ENCODE assay signal across 23 cellular contexts in genomic region chr13:30809787-30810186, GRCh38.
"Had no signal": no experiment of that assay in that cellular context is flagged by ENCODE, and none has a peak within 500 bp of the region (broad histone marks: within the 10 kb centered on the region; RNA-seq: fewer than 3 reads in every experiment).

No MANE protein-coding gene starts in this region.

- H3K27me3 ChIP-seq: esophagus muscularis mucosa, heart right ventricle, right atrium auricular region, thyroid gland had no signal

- H3K4me2 ChIP-seq: SK-N-SH had no signal

- H3K27ac ChIP-seq: esophagus muscularis mucosa, heart right ventricle, right atrium auricular region, thyroid gland had no signal

- H3K9me3 Mint-ChIP-seq: activated CD4-positive, alpha-beta memory T cell treated with anti-CD3 and anti-CD28 coated beads, Interleukin-2, amount 10 ng/mL, durations not matched to agents 7 days and 5 days; activated naive CD8-positive, alpha-beta T cell treated with anti-CD3 and anti-CD28 coated beads, Interleukin-2, amount 50 U/mL, for 24 hours; activated T-cell treated with anti-CD3 and anti-CD28 coated beads, Interleukin-2, amount 50 U/mL, for 24 hours; activated T-helper 2 cell treated with anti-CD3 and anti-CD28 coated beads, Interferon-gamma antibody, Interleukin-2, Interleukin-4, amounts not matched to agents 10 μg/mL and 5 μg/mL and 100 μg/mL, durations not matched to agents 14 hours and 24 hours and 36 hours; nephron had no signal

- DNase-seq: activated CD4-positive, alpha-beta memory T cell treated with anti-CD3 and anti-CD28 coated beads, Interleukin-2, amount 10 ng/mL, durations not matched to agents 7 days and 5 days; activated CD4-positive, alpha-beta T cell treated with anti-CD3 and anti-CD28 coated beads for 48 hours; activated CD4-positive, CD25-positive, alpha-beta regulatory T cell; activated CD8-positive, alpha-beta memory T cell treated with anti-CD3 and anti-CD28 coated beads, Interleukin-2, amount 10 ng/mL, durations not matched to agents 7 days and 5 days; activated naive CD4-positive, alpha-beta T cell treated with Interleukin-2 at 50 U/mL for 16 hours; activated naive CD8-positive, alpha-beta T cell treated with anti-CD3 and anti-CD28 coated beads, Interleukin-2, amount 50 U/mL, for 24 hours; activated T-cell treated with anti-CD3 and anti-CD28 coated beads, Interleukin-2, amount 50 U/mL, for 24 hours; anterior cingulate cortex; cortex of kidney; heart right ventricle; occipital lobe; posterior cingulate gyrus; stimulated activated CD4-positive, alpha-beta T cell treated with anti-CD3 and anti-CD28 coated beads, Interleukin-4, amount 100 ng/mL, for 4 hours; stimulated activated naive B cell treated with anti-CD40 and anti-IgM and Interleukin-4, amounts not matched to agents 10 μg/mL and 1 μg/mL and 100 μg/mL, for 72 hours; T-cell; T-helper 9 cell had no signal

- H3K4me3 ChIP-seq: esophagus muscularis mucosa, heart right ventricle, right atrium auricular region, thyroid gland had no signal

- H3K36me3 Mint-ChIP-seq: stimulated activated naive B cell treated with anti-CD40 and anti-IgM and Interleukin-4, amounts not matched to agents 10 μg/mL and 1 μg/mL and 100 μg/mL, for 72 hours; T-cell had no signal

- H3K27ac Mint-ChIP-seq: activated CD4-positive, alpha-beta memory T cell treated with anti-CD3 and anti-CD28 coated beads, Interleukin-2, amount 10 ng/mL, durations not matched to agents 7 days and 5 days; activated CD8-positive, alpha-beta memory T cell treated with anti-CD3 and anti-CD28 coated beads, Interleukin-2, amount 10 ng/mL, durations not matched to agents 7 days and 5 days; activated naive CD8-positive, alpha-beta T cell treated with anti-CD3 and anti-CD28 coated beads, Interleukin-2, amount 50 U/mL, for 24 hours; activated T-cell treated with anti-CD3 and anti-CD28 coated beads, Interleukin-2, amount 50 U/mL, for 24 hours; activated T-helper 2 cell treated with anti-CD3 and anti-CD28 coated beads, Interferon-gamma antibody, Interleukin-2, Interleukin-4, amounts not matched to agents 10 μg/mL and 5 μg/mL and 100 μg/mL, durations not matched to agents 14 hours and 24 hours and 36 hours; nephron; stimulated activated naive B cell treated with anti-CD40 and anti-IgM and Interleukin-4, amounts not matched to agents 10 μg/mL and 1 μg/mL and 100 μg/mL, for 72 hours; T-cell had no signal

- H3K4me1 ChIP-seq: thyroid gland had no signal

- H3K27me3 Mint-ChIP-seq: activated CD8-positive, alpha-beta memory T cell treated with anti-CD3 and anti-CD28 coated beads, Interleukin-2, amount 10 ng/mL, durations not matched to agents 7 days and 5 days; activated naive CD8-positive, alpha-beta T cell treated with anti-CD3 and anti-CD28 coated beads, Interleukin-2, amount 50 U/mL, for 24 hours; activated T-cell treated with anti-CD3 and anti-CD28 coated beads, Interleukin-2, amount 50 U/mL, for 24 hours; stimulated activated naive B cell treated with anti-CD40 and anti-IgM and Interleukin-4, amounts not matched to agents 10 μg/mL and 1 μg/mL and 100 μg/mL, for 72 hours; T-cell had no signal

- H3K9ac ChIP-seq: SK-N-SH had no signal

- H3K9me3 ChIP-seq: esophagus muscularis mucosa, heart right ventricle, right atrium auricular region, SK-N-SH, thyroid gland had no signal

- H3K4me3 Mint-ChIP-seq: activated CD4-positive, alpha-beta memory T cell treated with anti-CD3 and anti-CD28 coated beads, Interleukin-2, amount 10 ng/mL, durations not matched to agents 7 days and 5 days; activated CD8-positive, alpha-beta memory T cell treated with anti-CD3 and anti-CD28 coated beads, Interleukin-2, amount 10 ng/mL, durations not matched to agents 7 days and 5 days; activated naive CD8-positive, alpha-beta T cell treated with anti-CD3 and anti-CD28 coated beads, Interleukin-2, amount 50 U/mL, for 24 hours; activated T-cell treated with anti-CD3 and anti-CD28 coated beads, Interleukin-2, amount 50 U/mL, for 24 hours; nephron; stimulated activated naive B cell treated with anti-CD40 and anti-IgM and Interleukin-4, amounts not matched to agents 10 μg/mL and 1 μg/mL and 100 μg/mL, for 72 hours; T-cell had no signal

- ATAC-seq: activated CD8-positive, alpha-beta memory T cell treated with anti-CD3 and anti-CD28 coated beads, Interleukin-2, amount 10 ng/mL, durations not matched to agents 7 days and 5 days; activated naive CD8-positive, alpha-beta T cell treated with anti-CD3 and anti-CD28 coated beads, Interleukin-2, amount 50 U/mL, for 24 hours; stimulated activated naive B cell treated with anti-CD40 and anti-IgM and Interleukin-4, amounts not matched to agents 10 μg/mL and 1 μg/mL and 100 μg/mL, for 72 hours; T-cell had no signal

- H3K36me3 ChIP-seq: esophagus muscularis mucosa, heart right ventricle, right atrium auricular region, thyroid gland had no signal

- FAIRE-seq: endometrium had no signal
